Comparison of ENCODE assay signal across 9 cellular contexts in the genomic region with DNA sequence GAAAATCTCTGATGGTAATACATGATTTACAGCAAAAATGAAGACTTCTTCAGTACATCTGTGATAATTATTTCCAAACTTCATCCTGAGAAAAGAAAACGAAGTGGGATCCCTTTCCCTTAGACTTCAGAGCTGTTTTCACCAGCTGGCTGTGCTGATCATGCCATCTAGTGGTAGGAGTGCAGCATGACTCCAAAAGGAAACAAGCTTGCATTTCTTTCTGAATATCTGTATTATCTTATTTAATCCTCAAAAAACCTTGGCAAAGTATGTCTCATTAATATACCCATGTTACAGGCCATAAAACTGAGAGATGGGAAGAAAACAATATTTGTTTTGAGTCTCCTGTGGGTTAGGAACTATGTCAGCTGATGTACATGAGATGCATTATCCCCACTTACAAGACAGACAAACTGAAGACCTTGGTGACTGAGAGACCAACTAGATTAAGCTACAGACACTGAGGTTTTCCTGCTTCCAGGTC. TPM values are rescaled to one million over a fixed set of nuclear protein-coding genes. Genes with fewer than 3 reads are reported as not detected.
A peak's percentile ranks its signal among the peaks of the same experiment; 100 is the strongest.
DNase-seq lines count a peak whose midpoint lies in the region; ATAC-seq and TF ChIP-seq lines count a peak whose summit lies in the region.
"Had no signal": no experiment of that assay in that cellular context is flagged by ENCODE, and none has a peak within 500 bp of the region (broad histone marks: within the 10 kb centered on the region; RNA-seq: fewer than 3 reads in every experiment).

No MANE protein-coding gene starts in this region.

- H3K36me3 Mint-ChIP-seq in osteocyte (ENCODE audit: unreplicated experiment) = no peaks in the 10 kb centered on the region
- H3K36me3 Mint-ChIP-seq: memory B cell had no signal

- H3K4me1 ChIP-seq in foreskin keratinocyte = no peaks in the 10 kb centered on the region

- H3K27ac ChIP-seq in foreskin keratinocyte = no peak overlapping the region

- peaks cover 14% of the 10 kb centered on the region for H3K27me3 Mint-ChIP-seq in osteocyte (ENCODE audit: unreplicated experiment)

- peak; percentile 15 to 30 for DNase-seq in AML-193 (lab: John Stamatoyannopoulos, UW)
- DNase-seq in NCI-H2107 treated with DMSO at 0.1 percent for 48 hours (lab: John Stamatoyannopoulos, UW; ENCODE audit: unreplicated experiment) = peak; percentile 47
- DNase-seq in activated CD4-positive, alpha-beta T cell treated with anti-CD3 and anti-CD28 coated beads for 4 hours = peak; percentile 22 to 27
- DNase-seq in foreskin keratinocyte = peak in 1 of 2 donors; percentile 36
- DNase-seq in osteocyte (ENCODE audit: extremely low spot score, unreplicated experiment) = no peak

- peaks cover 6% of the 10 kb centered on the region for H3K4me1 Mint-ChIP-seq in osteocyte (ENCODE audit: unreplicated experiment)

- no peak overlapping the region for H3K4me3 Mint-ChIP-seq in osteocyte (ENCODE audit: unreplicated experiment)
- H3K4me3 Mint-ChIP-seq: memory B cell had no signal

- TF ChIP-seq CTCF in GM12872 (IDR thresholded peaks at IDR 0.05; ENCODE audit: insufficient read depth, low read depth, low read length) (peak; percentile 95), foreskin keratinocyte (conservative IDR thresholded peaks at IDR 0.05) (peak; percentile 95), osteocyte (IDR thresholded peaks at IDR 0.05) (peak; percentile 94)

- H3K27me3 ChIP-seq in foreskin keratinocyte = peaks cover 8% of the 10 kb centered on the region

- no peak overlapping the region for H3K27ac Mint-ChIP-seq in osteocyte (ENCODE audit: unreplicated experiment)
- H3K27ac Mint-ChIP-seq: memory B cell had no signal

- ATAC-seq in foreskin keratinocyte (peak; percentile 27), GM18502 (IDR thresholded peaks at IDR 0.05; ENCODE audit: poor library complexity, unreplicated experiment) (no peak), HG03439 (IDR thresholded peaks at IDR 0.05; ENCODE audit: unreplicated experiment) (no peak)

- no peaks in the 10 kb centered on the region for H3K9me3 Mint-ChIP-seq in osteocyte (ENCODE audit: unreplicated experiment)
- H3K9me3 Mint-ChIP-seq: memory B cell had no signal

RNA-seq across cellular contexts. Expression of gene GJA8, which starts 9.8 kb away (rescaled TPM):
- total RNA-seq in foreskin keratinocyte (not detected in 2 replicates), osteocyte (not detected in 2 replicates)
- polyA plus RNA-seq in foreskin keratinocyte = not detected in 2 replicates

RNA-seq across cellular contexts. Expression of gene GPR89B, which starts 35.4 kb away (rescaled TPM):
- total RNA-seq in foreskin keratinocyte (12.7 and 13.9 TPM in 2 replicates), osteocyte (12.6 and 14.4 TPM in 2 replicates)
- 9.1 TPM in 2 replicates for polyA plus RNA-seq in foreskin keratinocyte
